Comparison of ENCODE assay signal across 24 cellular contexts in genomic region chr13:49410006-49410405, GRCh38. TPM values are rescaled to one million over a fixed set of nuclear protein-coding genes. Genes with fewer than 3 reads are reported as not detected.
DNase-seq lines count a peak whose midpoint lies in the region; ATAC-seq, FAIRE-seq and TF ChIP-seq lines count a peak whose summit lies in the region.
"Had no signal": no experiment of that assay in that cellular context is flagged by ENCODE, and none has a peak within 500 bp of the region (broad histone marks: within the 10 kb centered on the region; RNA-seq: fewer than 3 reads in every experiment).

No MANE protein-coding gene starts in this region.

- H3K4me1 ChIP-seq in MM.1S (ENCODE audit: low read length) = 0 out of 2 replicates have a peak, but pooled peaks cover 5% of the 10 kb centered on the region
- H3K4me1 ChIP-seq in rectal smooth muscle tissue (ENCODE audit: control insufficient read depth, insufficient read depth, low read length) = peaks cover 4% of the 10 kb centered on the region
- H3K4me1 ChIP-seq in pancreas = no peaks in the 10 kb centered on the region
- H3K4me1 ChIP-seq: BLaER1 had no signal

- H3K79me2 ChIP-seq in MM.1S (ENCODE audit: low read length) = no peaks in the 10 kb centered on the region

- no peaks in the 10 kb centered on the region for H3F3A ChIP-seq in MM.1S (ENCODE audit: insufficient read depth, low read length)

- no peaks in the 10 kb centered on the region for H3K36me3 ChIP-seq in MM.1S (replicated peaks; ENCODE audit: insufficient read depth, low read length)
- H3K36me3 ChIP-seq in rectal smooth muscle tissue (ENCODE audit: control insufficient read depth, insufficient read depth, low read length) = no peaks in the 10 kb centered on the region
- no peaks in the 10 kb centered on the region for H3K36me3 ChIP-seq in pancreas
- H3K36me3 ChIP-seq: BLaER1 had no signal

- intact Hi-C loops in pancreas (cut with DNase I) = no loop called here

- DNase-seq in HFF-Myc (ENCODE audit: extremely low read depth, low read depth) (peak; percentile 9), MM.1S (no peak), fibroblast of gingiva (ENCODE audit: low read depth) (peak; percentile 27), pancreas (no peak)
- DNase-seq in activated CD4-positive, CD25-positive, alpha-beta regulatory T cell (lab: John Stamatoyannopoulos, UW) = no peak
- DNase-seq: CD4-positive, alpha-beta T cell; COR-L47; DND-41; H7; NCI-H1417; NCI-H1694 treated with DMSO at 0.1 percent for 48 hours; NCI-H2081 treated with DMSO at 0.1 percent for 48 hours; NCI-H510A; NCI-H748 treated with DMSO at 0.1 percent for 48 hours; NK-92 treated with Interleukin-12 subunit alpha and Interleukin-12 subunit beta, amount 100 ng/mL, for 24 hours; SIG-M5; SK-N-SH had no signal

- no peaks in the 10 kb centered on the region for H3K9me2 ChIP-seq in MM.1S (replicated peaks; ENCODE audit: insufficient read depth, low read length)
- H3K9me2 ChIP-seq: SK-N-SH had no signal

- no peak overlapping the region for H3K9ac ChIP-seq in MM.1S (ENCODE audit: low read length)
- no peak overlapping the region for H3K9ac ChIP-seq in rectal smooth muscle tissue (ENCODE audit: low read length)
- H3K9ac ChIP-seq: BLaER1, KMS-11, SK-N-SH had no signal

- TF ChIP-seq CTCF in HFF-Myc (IDR thresholded peaks at IDR 0.05; ENCODE audit: low read depth, low read length, missing control alignments) (no peak), MM.1S (IDR thresholded peaks at IDR 0.05; ENCODE audit: low read length) (no peak), pancreas (IDR thresholded peaks at IDR 0.05) (no peak)

- H3K4me3 ChIP-seq in HFF-Myc (replicated peaks; ENCODE audit: low read depth, low read length) (no peak overlapping the region), MM.1S (ENCODE audit: low read length) (no peak overlapping the region), rectal smooth muscle tissue (ENCODE audit: low read length) (no peak overlapping the region), pancreas (no peak overlapping the region)
- H3K4me3 ChIP-seq: BLaER1 had no signal

- FAIRE-seq in pancreas (lab: Jason Lieb, UNC) = no peak
- FAIRE-seq: GM12892 had no signal

- ATAC-seq in GM21723 (IDR thresholded peaks at IDR 0.05; ENCODE audit: unreplicated experiment) (no peak), pancreas (no peak)
- ATAC-seq: Panc1 had no signal

- H3K9me3 ChIP-seq in MM.1S (replicated peaks; ENCODE audit: insufficient read depth, low read length) (no peaks in the 10 kb centered on the region), pancreas (no peaks in the 10 kb centered on the region)

- WGBS in pancreas, 2 donors = 76 to 92% methylated on average over 4 of the region's 4 CpGs

- H3K27me3 ChIP-seq in MM.1S (replicated peaks; ENCODE audit: insufficient read depth, low read length) (no peaks in the 10 kb centered on the region), rectal smooth muscle tissue (ENCODE audit: control insufficient read depth, insufficient read depth, low read length) (no peaks in the 10 kb centered on the region), pancreas (no peaks in the 10 kb centered on the region)
- H3K27me3 ChIP-seq: BLaER1 had no signal

- no peak overlapping the region for H3K27ac ChIP-seq in MM.1S (ENCODE audit: low read length)
- H3K27ac ChIP-seq in rectal smooth muscle tissue (ENCODE audit: low read depth, low read length) = peak overlapping the region; percentile 6
- no peak overlapping the region for H3K27ac ChIP-seq in pancreas
- H3K27ac ChIP-seq: BLaER1, HL-60, KMS-11 had no signal

- no peak overlapping the region for H2AFZ ChIP-seq in MM.1S (ENCODE audit: low read length)

- no peaks in the 10 kb centered on the region for H4K20me1 ChIP-seq in MM.1S (ENCODE audit: insufficient read depth, low read length)
- H4K20me1 ChIP-seq: BLaER1 had no signal

- peak overlapping the region; percentile 22; the same call in 1 of the 2 replicates for H3K4me2 ChIP-seq in MM.1S (ENCODE audit: low read depth, low read length)
- H3K4me2 ChIP-seq: BLaER1, KMS-11, SK-N-SH had no signal

RNA-seq across cellular contexts. Expression of gene CAB39L, which starts 33.9 kb away (rescaled TPM):
- total RNA-seq in pancreas = 1 to 10 TPM; 4.1 to 8.4 (median 5.0) TPM
- 1 to 10 TPM; 2.7 to 7.2 TPM for polyA plus RNA-seq in pancreas

RNA-seq across cellular contexts. Expression of gene SETDB2, which starts 34.1 kb away (rescaled TPM):
- 1 to 10 TPM; 5.1 to 8.9 (median 6.6) TPM for total RNA-seq in pancreas
- 1 to 10 TPM; 3.1 to 5.1 TPM for polyA plus RNA-seq in pancreas

Comparison
In these comparisons a context has a peak if more than half of its experiments do, and no peak if none do; other contexts are left out.
1. DNase-seq: peak in HFF-Myc (single experiment) and fibroblast of gingiva (single experiment); none in MM.1S (single experiment), activated CD4-positive, CD25-positive, alpha-beta regulatory T cell (0 of 4) and pancreas (0 of 6).